Comparison of ENCODE assay signal across 10 cellular contexts in genomic region chr12:57166971-57167371, GRCh38. TPM values are rescaled to one million over a fixed set of nuclear protein-coding genes. Genes with fewer than 3 reads are reported as not detected.
DNase-seq lines count a peak whose midpoint lies in the region; ATAC-seq and TF ChIP-seq lines count a peak whose summit lies in the region.
"Had no signal": no experiment of that assay in that cellular context is flagged by ENCODE, and none has a peak within 500 bp of the region (broad histone marks: within the 10 kb centered on the region; RNA-seq: fewer than 3 reads in every experiment).

No MANE protein-coding gene starts in this region.

- POLR2A ChIA-PET in naive thymus-derived CD4-positive, alpha-beta T cell (lab: Charles Lee), result no interaction called here

- H3K9ac ChIP-seq in adipocyte (ENCODE audit: low read length), result peak overlapping the region; percentile 44

- TF ChIP-seq POLR2A in spleen (IDR thresholded peaks at IDR 0.05), result no peak

- 43 to 59% (median 51%) methylated on average over 9 to 10 of the region's 10 CpGs for WGBS in spleen, 5 donors

- H3K9me3 Mint-ChIP-seq in naive thymus-derived CD4-positive, alpha-beta T cell, result no peaks in the 10 kb centered on the region
- H3K9me3 Mint-ChIP-seq: activated B cell treated with CpG ODN at 0.5 μM for 24 hours had no signal

- H3K27ac Mint-ChIP-seq in naive thymus-derived CD4-positive, alpha-beta T cell, result peak overlapping the region in 1 of 9 donors; percentile 25
- H3K27ac Mint-ChIP-seq: activated B cell treated with CpG ODN at 0.5 μM for 24 hours had no signal

- H3K27me3 ChIP-seq in ACC112 (ENCODE audit: insufficient read depth, low read length) (no peaks in the 10 kb centered on the region), adipocyte (replicated peaks; ENCODE audit: control insufficient read depth, insufficient read depth, low read length) (no peaks in the 10 kb centered on the region), spleen (replicated peaks in 1 of 7) (no peaks in the 10 kb centered on the region)
- no peaks in the 10 kb centered on the region for H3K27me3 ChIP-seq in naive thymus-derived CD4-positive, alpha-beta T cell (ENCODE audit: control insufficient read depth in 2 of 2, insufficient read depth in 2 of 2, low read length in 2 of 2)

- H3K27ac ChIP-seq in ACC112 (ENCODE audit: low read depth, low read length) (peak overlapping the region; percentile 28; the same call in 1 of the 2 replicates), spleen (no peak overlapping the region)
- no peak overlapping the region for H3K27ac ChIP-seq in naive thymus-derived CD4-positive, alpha-beta T cell (ENCODE audit: low read depth, low read length)

- H3K9me3 ChIP-seq in adipocyte (ENCODE audit: control insufficient read depth, low read length) (no peaks in the 10 kb centered on the region), spleen (no peaks in the 10 kb centered on the region)
- H3K9me3 ChIP-seq in naive thymus-derived CD4-positive, alpha-beta T cell (ENCODE audit: control insufficient read depth in 2 of 3, low read length in 3 of 3), result no peaks in the 10 kb centered on the region

- CTCF ChIA-PET in naive thymus-derived CD4-positive, alpha-beta T cell (lab: Charles Lee), result interaction anchor here (0.6 kb wide), 1 partner anchor 18 kb away, joined by 4 read pairs; no protein-coding TSS in a partner anchor

- ATAC-seq in naive thymus-derived CD4-positive, alpha-beta T cell, result peak; percentile 48
- ATAC-seq in HG03521 (IDR thresholded peaks at IDR 0.05; ENCODE audit: unreplicated experiment), result no peak

- H3K4me3 ChIP-seq in ACC112 (ENCODE audit: low read depth, low read length), result no peak overlapping the region
- no peak overlapping the region for H3K4me3 ChIP-seq in adipocyte (ENCODE audit: low read length)
- H3K4me3 ChIP-seq in naive thymus-derived CD4-positive, alpha-beta T cell (ENCODE audit: low read length), result no peak overlapping the region
- no peak overlapping the region for H3K4me3 ChIP-seq in spleen

- DNase-seq in HT1080 (ENCODE audit: low read depth) (peak; percentile 98), adipocyte (ENCODE audit: low read depth) (peak; percentile 42), NCI-H2171 (lab: John Stamatoyannopoulos, UW) (no peak), spleen (no peak), NCI-H2227 treated with DMSO at 0.1 percent for 48 hours (lab: John Stamatoyannopoulos, UW) (no peak)
- peak in 1 of 9 donors; percentile 40 for DNase-seq in naive thymus-derived CD4-positive, alpha-beta T cell
- DNase-seq: activated B cell treated with CpG ODN at 0.5 μM for 24 hours, DMS 273 treated with DMSO at 0.1 percent for 48 hours had no signal

- H3K79me2 ChIP-seq in ACC112 (ENCODE audit: control insufficient read depth, insufficient read depth, low read length, unreplicated experiment), result no peaks in the 10 kb centered on the region

- peaks cover 42% of the 10 kb centered on the region for H3K4me1 ChIP-seq in ACC112 (ENCODE audit: control insufficient read depth, insufficient read depth, low read length, unreplicated experiment)
- peaks cover 40% of the 10 kb centered on the region for H3K4me1 ChIP-seq in adipocyte (ENCODE audit: control insufficient read depth, insufficient read depth, low read length)
- H3K4me1 ChIP-seq in naive thymus-derived CD4-positive, alpha-beta T cell (ENCODE audit: control insufficient read depth in 2 of 2, insufficient read depth in 2 of 2, low read length in 2 of 2), result no peaks in the 10 kb centered on the region
- H3K4me1 ChIP-seq in spleen, result peaks cover 0 to 12% (median 0%) of the 10 kb centered on the region in 6 donors

- no peak for TF ChIP-seq CTCF in spleen (IDR thresholded peaks at IDR 0.05 in 8 of 11, conservative IDR thresholded peaks at IDR 0.05 in 3 of 11)

- no peak overlapping the region for H3K4me3 Mint-ChIP-seq in naive thymus-derived CD4-positive, alpha-beta T cell
- H3K4me3 Mint-ChIP-seq: activated B cell treated with CpG ODN at 0.5 μM for 24 hours had no signal

- intact Hi-C loops in naive thymus-derived CD4-positive, alpha-beta T cell (cut with micrococcal nuclease), result no loop called here
- intact Hi-C loops in spleen (cut with DNase I; ENCODE audit: low total_unique reads), result no loop called here

- H3K27me3 Mint-ChIP-seq in naive thymus-derived CD4-positive, alpha-beta T cell, result no peaks in the 10 kb centered on the region
- H3K27me3 Mint-ChIP-seq: activated B cell treated with CpG ODN at 0.5 μM for 24 hours had no signal

- H2AFZ ChIP-seq in ACC112 (ENCODE audit: low read length, unreplicated experiment), result no peak overlapping the region

- peaks cover 0 to 5% (median 0%) of the 10 kb centered on the region in 7 donors for H3K4me1 Mint-ChIP-seq in naive thymus-derived CD4-positive, alpha-beta T cell
- H3K4me1 Mint-ChIP-seq: activated B cell treated with CpG ODN at 0.5 μM for 24 hours had no signal

- H3K36me3 ChIP-seq in ACC112 (ENCODE audit: insufficient read depth, low read length), result peaks cover 51% of the 10 kb centered on the region
- peaks cover 94% of the 10 kb centered on the region for H3K36me3 ChIP-seq in adipocyte (ENCODE audit: control insufficient read depth, insufficient read depth, low read length, severe bottlenecking)
- H3K36me3 ChIP-seq in naive thymus-derived CD4-positive, alpha-beta T cell (ENCODE audit: control insufficient read depth in 2 of 3, insufficient read depth in 3 of 3, low read length in 3 of 3), result peaks cover 0 to under 1% (median 0%) of the 10 kb centered on the region in 3 experiments
- H3K36me3 ChIP-seq in spleen, result peaks cover 0 to 88% (median 11%) of the 10 kb centered on the region in 6 donors

- peaks cover 0 to 12% (median 6%) of the 10 kb centered on the region in 5 donors for H3K36me3 Mint-ChIP-seq in naive thymus-derived CD4-positive, alpha-beta T cell

RNA-seq across cellular contexts. Expression of gene LRP1-AS, which starts 19.6 kb away (rescaled TPM):
- not detected in 2 replicates for total RNA-seq in HT1080 (2014; rRNA removed; shearing (Covaris generic))
- 0.41 TPM in 1 of 2 replicates, not detected in the other for polyA plus RNA-seq in HT1080 (2015; cell fraction: cytosol; rRNA removed)
- polyA plus RNA-seq in HT1080 (2015; cell fraction: nucleus; rRNA removed), result not detected in 2 replicates
- total RNA-seq in naive thymus-derived CD4-positive, alpha-beta T cell, result not detected
- not detected for polyA plus RNA-seq in naive thymus-derived CD4-positive, alpha-beta T cell
- total RNA-seq in spleen, result not detected
- polyA plus RNA-seq in spleen, result not detected
- total RNA-seq: activated B cell treated with CpG ODN at 0.5 μM for 24 hours had no signal

RNA-seq across cellular contexts. Expression of gene LRP1, which starts 38.7 kb away (rescaled TPM):
- 12.5 and 14.8 TPM in 2 replicates for total RNA-seq in HT1080 (2014; rRNA removed; shearing (Covaris generic))
- polyA plus RNA-seq in HT1080 (2015; cell fraction: cytosol; rRNA removed), result 8.4 and 10.0 TPM in 2 replicates
- 146 and 164 TPM in 2 replicates for polyA plus RNA-seq in HT1080 (2015; cell fraction: nucleus; rRNA removed)
- total RNA-seq in naive thymus-derived CD4-positive, alpha-beta T cell, result 100 to 1,000 TPM in 1 of 5 experiments, 10 to 100 TPM in 3, under 1 TPM in 1; 0.58 to 119 (median 14.8) TPM
- polyA plus RNA-seq in naive thymus-derived CD4-positive, alpha-beta T cell, result 1 to 10 TPM in 1 of 2 donors, under 1 TPM in 1; 0.72 to 1.2 TPM
- 100 to 1,000 TPM; 103 to 216 (median 181) TPM for total RNA-seq in spleen
- 10 to 100 TPM in 2 of 3 donors, 1 to 10 TPM in 1; 8.9 to 24.0 (median 13.0) TPM for polyA plus RNA-seq in spleen

RNA-seq across cellular contexts. Expression of gene NXPH4, which starts 49.6 kb away (rescaled TPM):
- total RNA-seq in HT1080 (2014; rRNA removed; shearing (Covaris generic)), result 11.9 and 17.1 TPM in 2 replicates
- polyA plus RNA-seq in HT1080 (2015; cell fraction: cytosol; rRNA removed), result 15.5 and 15.9 TPM in 2 replicates
- 8.8 and 9.3 TPM in 2 replicates for polyA plus RNA-seq in HT1080 (2015; cell fraction: nucleus; rRNA removed)
- total RNA-seq in naive thymus-derived CD4-positive, alpha-beta T cell, result under 1 TPM in 1 of 5 experiments, not detected in 4; 0.31 TPM
- polyA plus RNA-seq in naive thymus-derived CD4-positive, alpha-beta T cell, result not detected
- under 1 TPM in 3 of 7 donors, not detected in 4; 0.28 to 0.60 (median 0.54) TPM for total RNA-seq in spleen
- polyA plus RNA-seq in spleen, result under 1 TPM; 0.11 to 0.19 (median 0.15) TPM

RNA-seq across cellular contexts. Expression of gene STAT6, which starts 55.8 kb away (rescaled TPM):
- total RNA-seq in HT1080 (2014; rRNA removed; shearing (Covaris generic)), result 107 and 118 TPM in 2 replicates
- polyA plus RNA-seq in HT1080 (2015; cell fraction: cytosol; rRNA removed), result 57.6 and 60.6 TPM in 2 replicates
- polyA plus RNA-seq in HT1080 (2015; cell fraction: nucleus; rRNA removed), result 192 and 225 TPM in 2 replicates
- 100 to 1,000 TPM; 206 to 403 (median 294) TPM for total RNA-seq in naive thymus-derived CD4-positive, alpha-beta T cell
- 100 to 1,000 TPM in 1 of 2 donors, 10 to 100 TPM in 1; 99.3 to 104 TPM for polyA plus RNA-seq in naive thymus-derived CD4-positive, alpha-beta T cell
- total RNA-seq in spleen, result 100 to 1,000 TPM; 196 to 336 (median 280) TPM
- 100 to 1,000 TPM; 140 to 312 (median 241) TPM for polyA plus RNA-seq in spleen

Comparison
In these comparisons a context has a peak if more than half of its experiments do, and no peak if none do; other contexts are left out.
1. DNase-seq: peak in HT1080 (single experiment) and adipocyte (single experiment); none in NCI-H2171 (single experiment), spleen (single experiment) and NCI-H2227 treated with DMSO at 0.1 percent for 48 hours (single experiment).